Comparison of ENCODE assay signal across 1 cellular context in genomic region chr20:45405566-45406259, GRCh38.
TF ChIP-seq lines count a peak whose summit lies in the region.

No MANE protein-coding gene starts in this region.

TF ChIP-seq in HepG2, 621 proteins besides CTCF, POLR2A, EP300 and RAD21 (continues in another document):
- no peak for TF ChIP-seq MNT (IDR thresholded peaks at IDR 0.05)
- peak; percentile 10; the same call in 1 of the 2 replicates for TF ChIP-seq ZNF574 (CRISPR knock-in tag; IDR thresholded peaks at IDR 0.05)
- no peak for TF ChIP-seq GABPA (IDR thresholded peaks at IDR 0.05; ENCODE audit: low read depth, low read length)
- TF ChIP-seq GABPA (CRISPR knock-in tag; IDR thresholded peaks at IDR 0.05; ENCODE audit: low read depth) = no peak
- peak; percentile 64 for TF ChIP-seq ZNF12 (CRISPR knock-in tag; IDR thresholded peaks at IDR 0.05)
- TF ChIP-seq KLF13 (CRISPR knock-in tag; IDR thresholded peaks at IDR 0.05) = no peak
- peak; percentile 56 for TF ChIP-seq ZNF883 (CRISPR knock-in tag; IDR thresholded peaks at IDR 0.05; ENCODE audit: not compliant biosample characterization)
- TF ChIP-seq TBX2 (CRISPR knock-in tag; IDR thresholded peaks at IDR 0.05; ENCODE audit: borderline replicate concordance) = peak; percentile 72; the same call in 1 of the 2 replicates
- TF ChIP-seq ZNF615 (CRISPR knock-in tag; IDR thresholded peaks at IDR 0.05; ENCODE audit: borderline replicate concordance) = no peak
- no peak for TF ChIP-seq CERS6 (CRISPR knock-in tag; IDR thresholded peaks at IDR 0.05)
- TF ChIP-seq MXD1 (CRISPR knock-in tag; IDR thresholded peaks at IDR 0.05) = peak; percentile 74
- TF ChIP-seq ZSCAN31 (CRISPR knock-in tag; IDR thresholded peaks at IDR 0.05; ENCODE audit: low read depth) = no peak; the same call in 1 of the 2 replicates
- no peak for TF ChIP-seq ZNF296 (CRISPR knock-in tag; conservative IDR thresholded peaks at IDR 0.05)
- 0 out of 2 replicates have a peak, but pooled peaks have one; percentile 23 for TF ChIP-seq NFE2L1 (CRISPR knock-in tag; IDR thresholded peaks at IDR 0.05; ENCODE audit: borderline replicate concordance)
- TF ChIP-seq FOXA3 (CRISPR knock-in tag; IDR thresholded peaks at IDR 0.05) = no peak
- TF ChIP-seq PREB (CRISPR knock-in tag; IDR thresholded peaks at IDR 0.05) = no peak
- 0 out of 2 replicates have a peak, but pooled peaks have one; percentile 24 for TF ChIP-seq ZFY (CRISPR knock-in tag; IDR thresholded peaks at IDR 0.05)
- 0 out of 2 replicates have a peak, but pooled peaks have one; percentile 48 for TF ChIP-seq ZNF839 (CRISPR knock-in tag; IDR thresholded peaks at IDR 0.05; ENCODE audit: borderline replicate concordance)
- no peak for TF ChIP-seq THAP11 (CRISPR knock-in tag; IDR thresholded peaks at IDR 0.05)
- TF ChIP-seq SRSF1 (optimal IDR thresholded peaks at IDR 0.05; ENCODE audit: low read depth, low read length) = peak; percentile 12
- no peak for TF ChIP-seq GTF2F1 (IDR thresholded peaks at IDR 0.05; ENCODE audit: low read length)
- no peak for TF ChIP-seq TFAP4 (IDR thresholded peaks at IDR 0.05; ENCODE audit: borderline replicate concordance, low read depth)
- peak; percentile 33; the same call in 1 of the 2 replicates for TF ChIP-seq RXRA (CRISPR knock-in tag; IDR thresholded peaks at IDR 0.05)
- TF ChIP-seq MYC (CRISPR knock-in tag; IDR thresholded peaks at IDR 0.05; ENCODE audit: borderline replicate concordance) = no peak
- TF ChIP-seq ZNF841 (CRISPR knock-in tag; IDR thresholded peaks at IDR 0.05; ENCODE audit: borderline replicate concordance) = no peak
- TF ChIP-seq CSRNP1 (CRISPR knock-in tag; IDR thresholded peaks at IDR 0.05) = 0 out of 2 replicates have a peak, but pooled peaks have one; percentile 43
- peak; percentile 49; the same call in 1 of the 2 replicates for TF ChIP-seq ZNF710 (CRISPR knock-in tag; IDR thresholded peaks at IDR 0.05; ENCODE audit: borderline replicate concordance)
- 0 out of 2 replicates have a peak, but pooled peaks have one; percentile 41 for TF ChIP-seq ZNF619 (CRISPR knock-in tag; IDR thresholded peaks at IDR 0.05)
- TF ChIP-seq ISL2 (CRISPR knock-in tag; IDR thresholded peaks at IDR 0.05) = no peak
- TF ChIP-seq ZBTB33 (CRISPR knock-in tag; IDR thresholded peaks at IDR 0.05) = peak; percentile 45; the same call in 1 of the 2 replicates
- TF ChIP-seq ZNF572 (CRISPR knock-in tag; IDR thresholded peaks at IDR 0.05) = peak; percentile 26; the same call in 1 of the 2 replicates
- no peak for TF ChIP-seq ZSCAN9 (CRISPR knock-in tag; IDR thresholded peaks at IDR 0.05; ENCODE audit: borderline replicate concordance)
- TF ChIP-seq DR1 (CRISPR knock-in tag; IDR thresholded peaks at IDR 0.05) = 0 out of 2 replicates have a peak, but pooled peaks have one; percentile 26
- no peak for TF ChIP-seq GPN1 (CRISPR knock-in tag; IDR thresholded peaks at IDR 0.05; ENCODE audit: borderline replicate concordance)
- TF ChIP-seq RBM22 (optimal IDR thresholded peaks at IDR 0.05; ENCODE audit: low read length) = no peak
- TF ChIP-seq SP4 (CRISPR knock-in tag; IDR thresholded peaks at IDR 0.05) = peak; percentile 2; the same call in 1 of the 2 replicates
- TF ChIP-seq ZFX (CRISPR knock-in tag; IDR thresholded peaks at IDR 0.05; ENCODE audit: low read depth) = no peak
- TF ChIP-seq KLF6 (CRISPR knock-in tag; IDR thresholded peaks at IDR 0.05) = 0 out of 2 replicates have a peak, but pooled peaks have one; percentile 11
- no peak for TF ChIP-seq ZNF660 (CRISPR knock-in tag; IDR thresholded peaks at IDR 0.05; ENCODE audit: borderline replicate concordance, low read depth)
- TF ChIP-seq SMYD3 (CRISPR knock-in tag; IDR thresholded peaks at IDR 0.05) = no peak
- TF ChIP-seq ZNF724P (CRISPR knock-in tag; IDR thresholded peaks at IDR 0.05; ENCODE audit: borderline replicate concordance) = peak; percentile 55; the same call in 1 of the 2 replicates
- peak; percentile 80 for TF ChIP-seq ZNF776 (CRISPR knock-in tag; IDR thresholded peaks at IDR 0.05)
- TF ChIP-seq CHCHD3 (CRISPR knock-in tag; IDR thresholded peaks at IDR 0.05) = no peak; the same call in 1 of the 2 replicates
- TF ChIP-seq SRF (IDR thresholded peaks at IDR 0.05; ENCODE audit: low read depth, low read length) = no peak
- TF ChIP-seq ZNF773 (CRISPR knock-in tag; IDR thresholded peaks at IDR 0.05; ENCODE audit: borderline replicate concordance) = no peak
- TF ChIP-seq ZNF878 (CRISPR knock-in tag; IDR thresholded peaks at IDR 0.05) = no peak
- TF ChIP-seq PRDM4 (CRISPR knock-in tag; IDR thresholded peaks at IDR 0.05; ENCODE audit: borderline replicate concordance) = no peak
- TF ChIP-seq SKI (IDR thresholded peaks at IDR 0.05; ENCODE audit: partially characterized antibody) = no peak
- no peak for TF ChIP-seq ZNF121 (CRISPR knock-in tag; IDR thresholded peaks at IDR 0.05)
